ENCODE assay signal across 9 cellular contexts in the genomic region with DNA sequence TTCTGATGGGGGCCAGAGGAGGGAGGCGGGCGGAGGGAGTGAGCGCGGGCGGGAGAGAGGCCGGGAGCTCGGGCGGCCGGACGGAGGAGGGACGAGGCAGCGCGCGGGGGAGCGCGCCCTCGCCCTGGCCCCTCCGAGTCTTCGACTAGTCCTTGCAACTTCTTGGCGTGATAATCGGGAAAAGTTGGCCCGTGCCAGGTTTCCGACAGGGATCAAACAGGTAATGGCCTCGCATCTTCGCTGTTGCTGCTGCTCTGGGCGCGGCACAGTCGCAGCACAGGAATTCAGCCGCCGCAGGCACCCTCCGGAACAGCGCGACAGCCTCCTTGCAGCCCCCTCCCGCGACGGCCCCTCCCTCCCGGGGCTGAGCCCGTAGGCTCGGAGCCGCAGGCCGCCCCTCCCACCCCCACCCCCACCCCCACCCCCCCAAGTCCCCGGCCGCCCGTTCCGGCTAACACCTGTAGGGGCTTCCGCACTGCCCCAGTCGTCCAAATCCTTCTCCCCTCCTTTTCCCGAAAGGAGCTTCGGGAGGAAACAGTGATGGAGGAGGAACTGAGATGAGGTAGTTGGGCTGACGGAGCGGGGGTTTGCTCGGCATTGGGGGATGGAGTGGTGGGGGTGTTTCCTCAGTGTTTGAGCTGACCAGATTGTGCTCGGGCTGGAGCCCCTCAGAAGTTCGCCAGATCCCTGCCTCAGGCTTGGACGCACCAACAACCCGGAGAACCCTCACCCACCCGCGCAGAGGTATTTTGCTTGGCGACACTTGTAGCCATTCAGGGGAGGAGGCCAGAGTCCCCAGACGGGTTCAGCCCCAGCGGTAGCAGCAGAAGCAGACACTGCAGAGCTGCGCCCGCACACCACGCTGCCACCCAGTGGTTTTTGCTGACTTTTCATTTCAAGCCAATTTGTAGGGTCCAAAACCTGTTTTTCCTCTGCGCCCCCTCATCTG. TPM values are rescaled to one million over a fixed set of nuclear protein-coding genes. Genes with fewer than 3 reads are reported as not detected.
DNase-seq lines count a peak whose midpoint lies in the region; ATAC-seq, FAIRE-seq and TF ChIP-seq lines count a peak whose summit lies in the region.
"Had no signal": no experiment of that assay in that cellular context is flagged by ENCODE, and none has a peak within 500 bp of the region (broad histone marks: within the 10 kb centered on the region; RNA-seq: fewer than 3 reads in every experiment).

A gene (minus strand): TSS at position 319 of the 949 bp plus-strand sequence. CDS start 714 bp downstream, outside the sequence.

- H3K9me3 Mint-ChIP-seq in naive thymus-derived CD8-positive, alpha-beta T cell, result peaks cover 0 to 2% (median 0%) of the 10 kb centered on the region in 9 donors

- peaks cover 0 to 2% (median 0%) of the 10 kb centered on the region in 3 donors for H3K36me3 Mint-ChIP-seq in naive thymus-derived CD8-positive, alpha-beta T cell

- TF ChIP-seq CTCF in GM10248 (IDR thresholded peaks at IDR 0.05; ENCODE audit: control extremely low read depth, extremely low read depth, low read depth, missing control alignments), result peak; percentile 5

- H3K27ac Mint-ChIP-seq in naive thymus-derived CD8-positive, alpha-beta T cell, result no peak within 1 kb of the TSS

- H3K4me3 Mint-ChIP-seq in naive thymus-derived CD8-positive, alpha-beta T cell, result peak within 1 kb of the TSS in 4 of 10 donors; percentile 4 to 34 (median 12)

- H3K27me3 Mint-ChIP-seq in naive thymus-derived CD8-positive, alpha-beta T cell, result peaks cover 0 to 41% (median 21%) of the 10 kb centered on the region in 5 donors

- POLR2A ChIA-PET in GM10248 (lab: Yijun Ruan, JAX), result no interaction called here
- POLR2A ChIA-PET in naive thymus-derived CD8-positive, alpha-beta T cell (lab: Charles Lee), result no interaction called here

- DNase-seq in GM10248 (ENCODE audit: extremely low spot score) (no peak), NCI-H526 treated with DMSO at 0.1 percent for 48 hours (lab: John Stamatoyannopoulos, UW) (peak; percentile 76), frontal cortex (ENCODE audit: low spot score in 2 of 2) (peak in 1 of 2 donors; percentile 28), nucleus accumbens (lab: John Stamatoyannopoulos, UW) (peak in 35 of 56 donors; percentile 0 to 47 (median 13)), RPMI8226 (no peak)
- DNase-seq in naive thymus-derived CD8-positive, alpha-beta T cell, result no peak
- DNase-seq in stimulated activated CD4-positive, alpha-beta T cell treated with anti-CD3 and anti-CD28 coated beads, Interleukin-1b, Interleukin-23, amount 100 ng/mL, for 48 hours, result no peak
- no peak for DNase-seq in activated naive CD4-positive, alpha-beta T cell treated with Interleukin-2 at 50 U/mL for 16 hours

- ATAC-seq in naive thymus-derived CD8-positive, alpha-beta T cell, result no peak
- ATAC-seq: HCT116 had no signal

- no peak for FAIRE-seq in frontal cortex (lab: Jason Lieb, UNC)

- H3K4me1 Mint-ChIP-seq in naive thymus-derived CD8-positive, alpha-beta T cell, result peaks cover 0 to 2% (median 0%) of the 10 kb centered on the region in 4 donors

- CTCF ChIA-PET in GM10248 (lab: Yijun Ruan, JAX), result interaction anchor here (1.1 kb wide), 1 partner anchor 46 kb away, joined by 4 read pairs; no protein-coding TSS in a partner anchor

RNA-seq across cellular contexts. Expression of the gene that starts here (rescaled TPM):
- total RNA-seq in frontal cortex, result 128 TPM
- total RNA-seq in naive thymus-derived CD8-positive, alpha-beta T cell, result not detected
- not detected for polyA plus RNA-seq in naive thymus-derived CD8-positive, alpha-beta T cell

Comparison
In these comparisons a context has a peak if more than half of its experiments do, and no peak if none do; other contexts are left out.
1. RNA of the gene that starts here (total RNA-seq): 128 TPM in frontal cortex (single experiment); not detected in naive thymus-derived CD8-positive, alpha-beta T cell; every median in the first group is over 100 times any median in the second.
2. DNase-seq: peak in NCI-H526 treated with DMSO at 0.1 percent for 48 hours (single experiment) and nucleus accumbens (35 of 56); none in GM10248 (single experiment), RPMI8226 (single experiment), naive thymus-derived CD8-positive, alpha-beta T cell (0 of 10), stimulated activated CD4-positive, alpha-beta T cell treated with anti-CD3 and anti-CD28 coated beads, Interleukin-1b, Interleukin-23, amount 100 ng/mL, for 48 hours (single experiment) and activated naive CD4-positive, alpha-beta T cell treated with Interleukin-2 at 50 U/mL for 16 hours (single experiment).